ENCODE assay signal across 8 cellular contexts in the genomic region with DNA sequence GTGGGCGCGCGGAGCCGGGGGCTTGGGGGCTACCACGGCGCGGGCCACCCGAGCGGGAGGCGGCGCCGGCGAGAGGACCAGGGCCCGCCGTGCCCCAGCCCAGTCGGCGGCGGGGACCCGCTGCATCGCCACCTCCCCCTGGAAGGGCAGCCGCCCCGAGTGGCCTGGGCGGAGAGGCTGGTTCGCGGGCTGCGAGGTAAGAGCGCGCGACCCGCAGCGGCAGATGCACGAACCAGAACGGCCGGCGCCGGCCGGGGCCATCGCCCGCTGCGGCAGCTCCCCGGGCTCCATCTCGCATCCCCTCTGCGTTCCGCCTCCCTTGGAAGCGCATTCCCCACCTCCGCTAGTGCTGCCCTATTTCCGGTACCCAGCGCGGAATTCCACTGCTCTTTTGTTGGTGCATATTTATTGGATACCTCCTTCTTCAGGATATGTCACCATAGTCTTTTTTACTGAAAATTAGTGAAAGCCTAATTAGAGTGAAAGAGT. TPM values are rescaled to one million over a fixed set of nuclear protein-coding genes. Genes with fewer than 3 reads are reported as not detected.
DNase-seq lines count a peak whose midpoint lies in the region; ATAC-seq and TF ChIP-seq lines count a peak whose summit lies in the region.

No MANE protein-coding gene starts in this region.

- no peaks in the 10 kb centered on the region for H3K9me3 ChIP-seq in subcutaneous abdominal adipose tissue (ENCODE audit: control insufficient read depth in 5 of 5, low read length in 5 of 5)

- H3K9ac ChIP-seq in subcutaneous abdominal adipose tissue (ENCODE audit: low read length in 5 of 5): peak overlapping the region in 4 of 5 donors; percentile 55 to 77 (median 67)

- H3K27ac ChIP-seq in subcutaneous abdominal adipose tissue (ENCODE audit: low read depth, low read length): peak overlapping the region; percentile 16

- H3K27me3 ChIP-seq in subcutaneous abdominal adipose tissue (ENCODE audit: control insufficient read depth in 5 of 5, insufficient read depth in 4 of 5, low read length in 5 of 5): no peaks in the 10 kb centered on the region

- DNase-seq in SIG-M5 treated with dmso at 0.1 percent for 504 hours (lab: John Stamatoyannopoulos, UW; ENCODE audit: unreplicated experiment) (peak; percentile 37), SIG-M5 (lab: John Stamatoyannopoulos, UW) (no peak), HCEC 1CT (peak; percentile 20), LNCaP clone FGC (ENCODE audit: low read depth) (no peak), endothelial cell (ENCODE audit: low spot score) (peak; percentile 58), memory B cell (ENCODE audit: low spot score in 2 of 2) (no peak)
- DNase-seq in activated CD4-positive, CD25-positive, alpha-beta regulatory T cell treated with anti-CD3 and anti-CD28 coated beads, Interleukin-2, amount 50 U/mL, for 72 hours: peak; percentile 50

- no peak for TF ChIP-seq CTCF in LNCaP clone FGC (IDR thresholded peaks at IDR 0.05; ENCODE audit: control insufficient read depth, extremely low read depth, insufficient read depth)
- TF ChIP-seq CTCF in endothelial cell (IDR thresholded peaks at IDR 0.05; ENCODE audit: unreplicated experiment): no peak

- H3K4me1 ChIP-seq in subcutaneous abdominal adipose tissue (ENCODE audit: control insufficient read depth in 5 of 5, insufficient read depth in 5 of 5, low read length in 5 of 5): peaks cover 3 to 52% (median 37%) of the 10 kb centered on the region in 5 donors

- H3K36me3 Mint-ChIP-seq in endothelial cell (ENCODE audit: low read depth, unreplicated experiment) (peaks cover 13% of the 10 kb centered on the region), memory B cell (no peaks in the 10 kb centered on the region)

- H3K27me3 Mint-ChIP-seq in endothelial cell (ENCODE audit: unreplicated experiment) (peaks cover 9% of the 10 kb centered on the region), memory B cell (peaks cover 8% of the 10 kb centered on the region)

- H3K36me3 ChIP-seq in subcutaneous abdominal adipose tissue (ENCODE audit: control insufficient read depth in 5 of 5, insufficient read depth in 5 of 5, low read length in 5 of 5): no peaks in the 10 kb centered on the region

- peak overlapping the region; percentile 64 for H3K4me3 ChIP-seq in LNCaP clone FGC (ENCODE audit: low read depth, low read length)
- peak overlapping the region; percentile 77 to 87 (median 85) for H3K4me3 ChIP-seq in subcutaneous abdominal adipose tissue (ENCODE audit: low read depth in 1 of 5, low read length in 5 of 5)

- ATAC-seq in memory B cell (ENCODE audit: low read depth): peak; percentile 12

- H3K9me3 Mint-ChIP-seq in endothelial cell (ENCODE audit: unreplicated experiment): no peaks in the 10 kb centered on the region
- H3K9me3 Mint-ChIP-seq in memory B cell: no peaks in the 10 kb centered on the region

- peak overlapping the region; percentile 81 for H3K27ac Mint-ChIP-seq in endothelial cell (ENCODE audit: unreplicated experiment)
- no peak overlapping the region for H3K27ac Mint-ChIP-seq in memory B cell

- H3K4me1 Mint-ChIP-seq in endothelial cell (ENCODE audit: unreplicated experiment): peaks cover 31% of the 10 kb centered on the region
- H3K4me1 Mint-ChIP-seq in memory B cell: peaks cover 19% of the 10 kb centered on the region

- H3K4me3 Mint-ChIP-seq in endothelial cell (ENCODE audit: unreplicated experiment) (peak overlapping the region; percentile 98), memory B cell (peak overlapping the region; percentile 89)

RNA-seq across cellular contexts. Expression of gene PKD2, which starts 0.7 kb away (rescaled TPM):
- 31.1 TPM for total RNA-seq in endothelial cell (ENCODE audit: unreplicated experiment)

RNA-seq across cellular contexts. Expression of gene SPP1, which starts 32.7 kb away (rescaled TPM):
- total RNA-seq in endothelial cell (ENCODE audit: unreplicated experiment): 4.7 TPM

Comparison
In these comparisons a context has a peak if more than half of its experiments do, and no peak if none do; other contexts are left out.
1. DNase-seq: peak in SIG-M5 treated with dmso at 0.1 percent for 504 hours (single experiment), HCEC 1CT (single experiment), activated CD4-positive, CD25-positive, alpha-beta regulatory T cell treated with anti-CD3 and anti-CD28 coated beads, Interleukin-2, amount 50 U/mL, for 72 hours (single experiment) and endothelial cell (single experiment); none in SIG-M5 (single experiment), LNCaP clone FGC (single experiment) and memory B cell (0 of 2).